ENCODE assay signal across 21 cellular contexts in the genomic region with DNA sequence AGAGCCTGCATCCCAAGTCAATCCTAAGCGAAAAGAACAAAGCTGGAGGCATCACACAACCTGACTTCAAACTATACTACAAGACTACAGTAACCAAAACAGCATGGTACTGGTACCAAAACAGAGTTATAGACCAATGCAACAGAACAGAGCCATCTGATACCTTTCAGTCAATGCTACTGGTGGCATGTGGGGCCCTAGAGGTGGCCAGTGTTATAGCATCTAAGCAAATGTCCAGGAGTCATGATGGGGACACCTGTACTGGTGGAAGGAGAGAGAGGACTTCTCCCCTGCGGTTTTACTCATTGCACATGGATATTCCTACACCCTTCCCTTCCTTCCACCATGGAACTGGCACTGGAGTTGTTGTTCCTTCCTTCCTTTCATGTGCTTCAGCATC. TPM values are rescaled to one million over a fixed set of nuclear protein-coding genes. Genes with fewer than 3 reads are reported as not detected.
A peak's percentile ranks its signal among the peaks of the same experiment; 100 is the strongest.
DNase-seq lines count a peak whose midpoint lies in the region; ATAC-seq and TF ChIP-seq lines count a peak whose summit lies in the region.
"Had no signal": no experiment of that assay in that cellular context is flagged by ENCODE, and none has a peak within 500 bp of the region (broad histone marks: within the 10 kb centered on the region; RNA-seq: fewer than 3 reads in every experiment).

No MANE protein-coding gene starts in this region.

- no peak overlapping the region for H3K23ac ChIP-seq in mesenchymal stem cell (ENCODE audit: low read length in 2 of 2)

- H3K4me3 ChIP-seq in GM12864 (ENCODE audit: low read depth, low read length), result no peak overlapping the region
- no peak overlapping the region for H3K4me3 ChIP-seq in Panc1 (ENCODE audit: low read depth in 2 of 2, low read length in 2 of 2)
- no peak overlapping the region for H3K4me3 ChIP-seq in cardiac fibroblast (replicated peaks in 1 of 2; ENCODE audit: low read depth in 2 of 2, low read length in 2 of 2)
- H3K4me3 ChIP-seq in mesenchymal stem cell (ENCODE audit: insufficient read depth in 1 of 2, low read depth in 1 of 2, low read length in 2 of 2), result no peak overlapping the region
- H3K4me3 ChIP-seq: BLaER1, HAP-1 had no signal

- no peak overlapping the region for H3K4ac ChIP-seq in mesenchymal stem cell (ENCODE audit: low read depth in 1 of 2, low read length in 2 of 2)

- no peaks in the 10 kb centered on the region for H3K36me3 Mint-ChIP-seq in osteocyte (ENCODE audit: unreplicated experiment)
- H3K36me3 Mint-ChIP-seq: CD14-positive monocyte; CD8-positive, alpha-beta T cell; IgD-negative memory B cell had no signal

- DNase-seq in GM12864 (ENCODE audit: low read depth), result no peak
- DNase-seq in Panc1 (ENCODE audit: low read depth, low spot score), result no peak
- no peak for DNase-seq in cardiac fibroblast (ENCODE audit: low read depth in 2 of 2)
- no peak for DNase-seq in osteocyte (ENCODE audit: extremely low spot score, unreplicated experiment)
- no peak for DNase-seq in mesenchymal stem cell
- no peak for DNase-seq in epidermal melanocyte (ENCODE audit: insufficient read length, low spot score)
- DNase-seq: ACHN; Calu3; CD8-positive, alpha-beta T cell; DMS79 treated with DMSO at 0.1 percent for 48 hours; GF-D8; Kasumi-1; KG1 had no signal

- H2BK12ac ChIP-seq in mesenchymal stem cell (ENCODE audit: low read length in 2 of 2), result no peak overlapping the region

- H2BK120ac ChIP-seq in mesenchymal stem cell (ENCODE audit: low read depth, low read length), result no peak overlapping the region

- no peak overlapping the region for H4K91ac ChIP-seq in mesenchymal stem cell (ENCODE audit: low read length)

- H3K27ac ChIP-seq in Panc1 (ENCODE audit: low read length) (no peak overlapping the region), mesenchymal stem cell (ENCODE audit: low read length, poor library complexity, severe bottlenecking) (no peak overlapping the region)
- H3K27ac ChIP-seq: BLaER1, HL-60 had no signal

- in situ Hi-C loops in Panc1 (cut with HindIII; ENCODE audit: low pct_unique_long_range_greater_than_20kb, low sequenced_read_pairs), result no loop called here

- no peaks in the 10 kb centered on the region for H3K79me1 ChIP-seq in mesenchymal stem cell (replicated peaks; ENCODE audit: low read length, poor library complexity, severe bottlenecking)

- H2AFZ ChIP-seq in mesenchymal stem cell (ENCODE audit: low read depth, low read length), result no peak overlapping the region

- TF ChIP-seq CTCF in GM12864 (IDR thresholded peaks at IDR 0.05; ENCODE audit: low read depth, low read length, missing control alignments), result peak; percentile 34
- TF ChIP-seq CTCF in GM12874 (IDR thresholded peaks at IDR 0.05; ENCODE audit: insufficient read depth, low read depth, low read length), result 0 out of 2 replicates have a peak, but pooled peaks have one; percentile 3
- TF ChIP-seq CTCF in Panc1 (IDR thresholded peaks at IDR 0.05), result peak; percentile 10; the same call in 1 of the 2 replicates
- peak; percentile 4 for TF ChIP-seq CTCF in cardiac fibroblast (IDR thresholded peaks at IDR 0.05; ENCODE audit: low read depth, low read length)
- no peak for TF ChIP-seq CTCF in osteocyte (IDR thresholded peaks at IDR 0.05)

- no peak overlapping the region for H3K9ac ChIP-seq in mesenchymal stem cell (ENCODE audit: low read length)
- H3K9ac ChIP-seq: BLaER1 had no signal

- no peaks in the 10 kb centered on the region for H3K4me1 ChIP-seq in Panc1 (ENCODE audit: control insufficient read depth, insufficient read depth, low read length)
- H3K4me1 ChIP-seq in mesenchymal stem cell (ENCODE audit: control insufficient read depth, insufficient read depth, low read depth, low read length), result no peaks in the 10 kb centered on the region
- H3K4me1 ChIP-seq: HAP-1 had no signal

- H3K9me3 ChIP-seq in Panc1 (ENCODE audit: control insufficient read depth, insufficient read depth, low read depth, low read length) (no peaks in the 10 kb centered on the region), mesenchymal stem cell (ENCODE audit: control insufficient read depth, low read length) (peaks cover 8% of the 10 kb centered on the region)
- H3K9me3 ChIP-seq: HAP-1 had no signal

- H3K36me3 ChIP-seq in Panc1 (ENCODE audit: control insufficient read depth, insufficient read depth, low read length), result no peaks in the 10 kb centered on the region
- H3K36me3 ChIP-seq in mesenchymal stem cell (ENCODE audit: control insufficient read depth in 1 of 2, insufficient read depth in 2 of 2, low read depth in 1 of 2, low read length in 2 of 2), result no peaks in the 10 kb centered on the region
- H3K36me3 ChIP-seq: HAP-1 had no signal

- H2AK5ac ChIP-seq in mesenchymal stem cell (ENCODE audit: low read length, severe bottlenecking), result no peak overlapping the region

- ATAC-seq in Panc1 (no peak), HG03521 (IDR thresholded peaks at IDR 0.05; ENCODE audit: unreplicated experiment) (no peak)
- ATAC-seq: CD8-positive, alpha-beta T cell had no signal

- 77% methylated on average over 2 of the region's 2 CpGs for WGBS in mesenchymal stem cell

- H3K27me3 Mint-ChIP-seq in osteocyte (ENCODE audit: unreplicated experiment), result peaks cover 6% of the 10 kb centered on the region

- H3K4me1 Mint-ChIP-seq in osteocyte (ENCODE audit: unreplicated experiment), result no peaks in the 10 kb centered on the region
- H3K4me1 Mint-ChIP-seq: CD14-positive monocyte had no signal

- POLR2A ChIA-PET in Panc1 (lab: Charles Lee), result no interaction called here

- CTCF ChIA-PET in Panc1 (lab: Charles Lee), result interaction anchor here (0.7 kb wide), 1 partner anchor 208 kb away, joined by 4 read pairs; no protein-coding TSS in a partner anchor

- no peak overlapping the region for H3K4me2 ChIP-seq in mesenchymal stem cell (ENCODE audit: low read length, poor library complexity, severe bottlenecking)
- H3K4me2 ChIP-seq: BLaER1 had no signal

- no peak overlapping the region for H3K18ac ChIP-seq in mesenchymal stem cell (ENCODE audit: low read depth in 1 of 2, low read length in 2 of 2)

- no peak overlapping the region for H4K8ac ChIP-seq in mesenchymal stem cell (ENCODE audit: low read length)

- intact Hi-C loops in Panc1 (cut with micrococcal nuclease; ENCODE audit: unreplicated experiment), result loop anchor here (10.0 kb wide), 1 partner anchor 226 kb away; no protein-coding TSS in a partner anchor

- no peak overlapping the region for H3K14ac ChIP-seq in mesenchymal stem cell (ENCODE audit: low read length in 2 of 2)

- no peak overlapping the region for H2BK5ac ChIP-seq in mesenchymal stem cell (ENCODE audit: low read depth, low read length, poor library complexity, severe bottlenecking)

- H3K27ac Mint-ChIP-seq in osteocyte (ENCODE audit: unreplicated experiment), result no peak overlapping the region
- H3K27ac Mint-ChIP-seq: CD14-positive monocyte; CD8-positive, alpha-beta T cell; IgD-negative memory B cell had no signal

- no TSS peak for BruUV-seq in Panc1 (replicated peaks; lab: Mats Ljungman, UMichigan)

- H2BK15ac ChIP-seq in mesenchymal stem cell (ENCODE audit: low read depth, poor library complexity, severe bottlenecking), result no peak overlapping the region

- no peak overlapping the region for H3K4me3 Mint-ChIP-seq in osteocyte (ENCODE audit: unreplicated experiment)
- H3K4me3 Mint-ChIP-seq: CD14-positive monocyte; CD8-positive, alpha-beta T cell; IgD-negative memory B cell had no signal

- no peaks in the 10 kb centered on the region for H3K27me3 ChIP-seq in Panc1 (ENCODE audit: control insufficient read depth, insufficient read depth, low read length)
- peaks cover 9 to 65% of the 10 kb centered on the region in 2 experiments for H3K27me3 ChIP-seq in mesenchymal stem cell (ENCODE audit: control insufficient read depth in 1 of 2, insufficient read depth in 1 of 2, low read length in 2 of 2)
- H3K27me3 ChIP-seq: BLaER1 had no signal

- peaks cover 13% of the 10 kb centered on the region for H3K9me3 Mint-ChIP-seq in osteocyte (ENCODE audit: unreplicated experiment)
- H3K9me3 Mint-ChIP-seq: CD8-positive, alpha-beta T cell had no signal

RNA-seq across cellular contexts. Expression of a gene that starts 6.0 kb away (rescaled TPM):
- 4.1 TPM for total RNA-seq in Panc1 (2021; ENCODE audit: unreplicated experiment)
- 2.4 TPM for polyA plus RNA-seq in Panc1 (2012; ENCODE audit: insufficient read length)
- not detected in 2 replicates for total RNA-seq in osteocyte
- 0.73 TPM for polyA plus RNA-seq in mesenchymal stem cell (2013, experiment 1 of 2)
- 0.62 TPM for polyA plus RNA-seq in mesenchymal stem cell (2013, experiment 2 of 2)
- total RNA-seq: Calu3; CD8-positive, alpha-beta T cell; HT1080 had no signal
- polyA plus RNA-seq: CD14-positive monocyte, IgD-negative memory B cell had no signal
